Comparison of ENCODE assay signal across 1 cellular context in genomic region chr19:40285353-40286234, GRCh38.
TF ChIP-seq lines count a peak whose summit lies in the region.

No MANE protein-coding gene starts in this region.

TF ChIP-seq in HepG2, 621 proteins besides CTCF, POLR2A, EP300 and RAD21 (continued from another document and continues in another):
- no peak for TF ChIP-seq NFAT5 (CRISPR knock-in tag; IDR thresholded peaks at IDR 0.05)
- no peak for TF ChIP-seq RARG (CRISPR knock-in tag; IDR thresholded peaks at IDR 0.05; ENCODE audit: low read depth)
- TF ChIP-seq ZNF766 (CRISPR knock-in tag; IDR thresholded peaks at IDR 0.05; ENCODE audit: borderline replicate concordance) = 0 out of 2 replicates have a peak, but pooled peaks have one; percentile 46
- TF ChIP-seq CC2D1A (CRISPR knock-in tag; IDR thresholded peaks at IDR 0.05) = no peak
- TF ChIP-seq NBN (conservative IDR thresholded peaks at IDR 0.05) = no peak
- TF ChIP-seq ZNF629 (CRISPR knock-in tag; conservative IDR thresholded peaks at IDR 0.05) = peak; percentile 98
- TF ChIP-seq HOXD1 (CRISPR knock-in tag; IDR thresholded peaks at IDR 0.05) = 0 out of 2 replicates have a peak, but pooled peaks have one; percentile 27
- 0 out of 2 replicates have a peak, but pooled peaks have one; percentile 8 for TF ChIP-seq ZMYM4 (CRISPR knock-in tag; IDR thresholded peaks at IDR 0.05)
- no peak for TF ChIP-seq MBNL3 (CRISPR knock-in tag; conservative IDR thresholded peaks at IDR 0.05)
- peak; percentile 89 for TF ChIP-seq GABPB1 (CRISPR knock-in tag; IDR thresholded peaks at IDR 0.05)
- TF ChIP-seq ZNF83 (CRISPR knock-in tag; IDR thresholded peaks at IDR 0.05; ENCODE audit: borderline replicate concordance) = no peak
- TF ChIP-seq, protein P1, sequence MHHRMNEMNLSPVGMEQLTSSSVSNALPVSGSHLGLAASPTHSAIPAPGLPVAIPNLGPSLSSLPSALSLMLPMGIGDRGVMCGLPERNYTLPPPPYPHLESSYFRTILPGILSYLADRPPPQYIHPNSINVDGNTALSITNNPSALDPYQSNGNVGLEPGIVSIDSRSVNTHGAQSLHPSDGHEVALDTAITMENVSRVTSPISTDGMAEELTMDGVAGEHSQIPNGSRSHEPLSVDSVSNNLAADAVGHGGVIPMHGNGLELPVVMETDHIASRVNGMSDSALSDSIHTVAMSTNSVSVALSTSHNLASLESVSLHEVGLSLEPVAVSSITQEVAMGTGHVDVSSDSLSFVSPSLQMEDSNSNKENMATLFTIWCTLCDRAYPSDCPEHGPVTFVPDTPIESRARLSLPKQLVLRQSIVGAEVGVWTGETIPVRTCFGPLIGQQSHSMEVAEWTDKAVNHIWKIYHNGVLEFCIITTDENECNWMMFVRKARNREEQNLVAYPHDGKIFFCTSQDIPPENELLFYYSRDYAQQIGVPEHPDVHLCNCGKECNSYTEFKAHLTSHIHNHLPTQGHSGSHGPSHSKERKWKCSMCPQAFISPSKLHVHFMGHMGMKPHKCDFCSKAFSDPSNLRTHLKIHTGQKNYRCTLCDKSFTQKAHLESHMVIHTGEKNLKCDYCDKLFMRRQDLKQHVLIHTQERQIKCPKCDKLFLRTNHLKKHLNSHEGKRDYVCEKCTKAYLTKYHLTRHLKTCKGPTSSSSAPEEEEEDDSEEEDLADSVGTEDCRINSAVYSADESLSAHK (CRISPR knock-in tag; IDR thresholded peaks at IDR 0.05; ENCODE audit: borderline replicate concordance) = no peak
- TF ChIP-seq ZSCAN20 (CRISPR knock-in tag; IDR thresholded peaks at IDR 0.05; ENCODE audit: borderline replicate concordance) = no peak
- TF ChIP-seq ZNF737 (CRISPR knock-in tag; IDR thresholded peaks at IDR 0.05; ENCODE audit: borderline replicate concordance) = no peak
- TF ChIP-seq SUZ12 (IDR thresholded peaks at IDR 0.05; ENCODE audit: low read depth, low read length) = no peak
- TF ChIP-seq ZBTB38 (CRISPR knock-in tag; IDR thresholded peaks at IDR 0.05) = no peak
- 0 out of 4 replicates have a peak, but pooled peaks of 1 of the 2 experiments have one; percentile 8 for TF ChIP-seq KLF16 (CRISPR knock-in tag; IDR thresholded peaks at IDR 0.05)
- TF ChIP-seq ESRRA (CRISPR knock-in tag; IDR thresholded peaks at IDR 0.05; ENCODE audit: low read depth) = no peak
- no peak for TF ChIP-seq ARNT2 (CRISPR knock-in tag; IDR thresholded peaks at IDR 0.05; ENCODE audit: low read depth)
- no peak for TF ChIP-seq PAWR (CRISPR knock-in tag; IDR thresholded peaks at IDR 0.05; ENCODE audit: borderline replicate concordance)
- TF ChIP-seq ZNF543 (CRISPR knock-in tag; IDR thresholded peaks at IDR 0.05) = no peak
- no peak for TF ChIP-seq U2AF1 (optimal IDR thresholded peaks at IDR 0.05; ENCODE audit: low read depth, low read length)
- no peak for TF ChIP-seq ZFP62 (CRISPR knock-in tag; IDR thresholded peaks at IDR 0.05)
- no peak for TF ChIP-seq ELK4 (CRISPR knock-in tag; IDR thresholded peaks at IDR 0.05; ENCODE audit: borderline replicate concordance)
- TF ChIP-seq ZNF337 (CRISPR knock-in tag; IDR thresholded peaks at IDR 0.05; ENCODE audit: borderline replicate concordance, low read depth) = no peak
- no peak for TF ChIP-seq TGIF2 (CRISPR knock-in tag; IDR thresholded peaks at IDR 0.05)
- TF ChIP-seq TOE1 (CRISPR knock-in tag; IDR thresholded peaks at IDR 0.05) = no peak
- TF ChIP-seq SNAI1 (CRISPR knock-in tag; IDR thresholded peaks at IDR 0.05; ENCODE audit: borderline replicate concordance) = no peak
- TF ChIP-seq RFX1 (IDR thresholded peaks at IDR 0.05) = no peak
- TF ChIP-seq, protein P2, sequence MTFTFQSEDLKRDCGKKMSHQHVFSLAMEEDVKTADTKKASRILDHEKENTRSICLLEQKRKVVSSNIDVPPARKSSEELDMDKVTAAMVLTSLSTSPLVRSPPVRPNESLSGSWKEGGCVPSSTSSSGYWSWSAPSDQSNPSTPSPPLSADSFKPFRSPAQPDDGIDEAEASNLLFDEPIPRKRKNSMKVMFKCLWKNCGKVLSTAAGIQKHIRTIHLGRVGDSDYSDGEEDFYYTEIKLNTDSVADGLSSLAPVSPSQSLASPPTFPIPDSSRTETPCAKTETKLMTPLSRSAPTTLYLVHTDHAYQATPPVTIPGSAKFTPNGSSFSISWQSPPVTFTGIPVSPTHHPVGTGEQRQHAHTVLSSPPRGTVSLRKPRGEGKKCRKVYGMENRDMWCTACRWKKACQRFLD (CRISPR knock-in tag; IDR thresholded peaks at IDR 0.05; ENCODE audit: borderline replicate concordance) = no peak
- no peak for TF ChIP-seq NCOR1 (IDR thresholded peaks at IDR 0.05; ENCODE audit: borderline replicate concordance, low read length)
- no peak for TF ChIP-seq ZBTB7A (CRISPR knock-in tag; IDR thresholded peaks at IDR 0.05)
- TF ChIP-seq THAP9 (CRISPR knock-in tag; IDR thresholded peaks at IDR 0.05; ENCODE audit: borderline replicate concordance) = peak; percentile 68; the same call in 1 of the 2 replicates
- TF ChIP-seq ZBTB25 (CRISPR knock-in tag; IDR thresholded peaks at IDR 0.05) = peak; percentile 59; the same call in 1 of the 2 replicates
- TF ChIP-seq ZNF441 (CRISPR knock-in tag; IDR thresholded peaks at IDR 0.05; ENCODE audit: borderline replicate concordance) = no peak
- TF ChIP-seq CREM (IDR thresholded peaks at IDR 0.05) = peak; percentile 81
- no peak for TF ChIP-seq CREM (CRISPR knock-in tag; IDR thresholded peaks at IDR 0.05)
- no peak for TF ChIP-seq NFIB (CRISPR knock-in tag; IDR thresholded peaks at IDR 0.05; ENCODE audit: borderline replicate concordance)
- TF ChIP-seq ZNF205 (CRISPR knock-in tag; IDR thresholded peaks at IDR 0.05) = peak; percentile 99
- TF ChIP-seq, protein P3, sequence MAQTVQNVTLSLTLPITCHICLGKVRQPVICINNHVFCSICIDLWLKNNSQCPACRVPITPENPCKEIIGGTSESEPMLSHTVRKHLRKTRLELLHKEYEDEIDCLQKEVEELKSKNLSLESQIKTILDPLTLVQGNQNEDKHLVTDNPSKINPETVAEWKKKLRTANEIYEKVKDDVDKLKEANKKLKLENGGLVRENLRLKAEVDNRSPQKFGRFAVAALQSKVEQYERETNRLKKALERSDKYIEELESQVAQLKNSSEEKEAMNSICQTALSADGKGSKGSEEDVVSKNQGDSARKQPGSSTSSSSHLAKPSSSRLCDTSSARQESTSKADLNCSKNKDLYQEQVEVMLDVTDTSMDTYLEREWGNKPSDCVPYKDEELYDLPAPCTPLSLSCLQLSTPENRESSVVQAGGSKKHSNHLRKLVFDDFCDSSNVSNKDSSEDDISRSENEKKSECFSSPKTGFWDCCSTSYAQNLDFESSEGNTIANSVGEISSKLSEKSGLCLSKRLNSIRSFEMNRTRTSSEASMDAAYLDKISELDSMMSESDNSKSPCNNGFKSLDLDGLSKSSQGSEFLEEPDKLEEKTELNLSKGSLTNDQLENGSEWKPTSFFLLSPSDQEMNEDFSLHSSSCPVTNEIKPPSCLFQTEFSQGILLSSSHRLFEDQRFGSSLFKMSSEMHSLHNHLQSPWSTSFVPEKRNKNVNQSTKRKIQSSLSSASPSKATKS (CRISPR knock-in tag; IDR thresholded peaks at IDR 0.05) = no peak
- no peak for TF ChIP-seq PCBP1 (IDR thresholded peaks at IDR 0.05; ENCODE audit: borderline replicate concordance, low read depth, low read length)
- TF ChIP-seq ZNF747 (CRISPR knock-in tag; IDR thresholded peaks at IDR 0.05; ENCODE audit: borderline replicate concordance) = 0 out of 2 replicates have a peak, but pooled peaks have one; percentile 7
- no peak for TF ChIP-seq ZNF138 (CRISPR knock-in tag; IDR thresholded peaks at IDR 0.05; ENCODE audit: low read depth)
- TF ChIP-seq ZNF101 (CRISPR knock-in tag; IDR thresholded peaks at IDR 0.05; ENCODE audit: borderline replicate concordance, low read depth) = no peak
- TF ChIP-seq ZNF33A (CRISPR knock-in tag; IDR thresholded peaks at IDR 0.05; ENCODE audit: borderline replicate concordance) = no peak
- TF ChIP-seq MEF2D (CRISPR knock-in tag; IDR thresholded peaks at IDR 0.05) = 0 out of 2 replicates have a peak, but pooled peaks have one; percentile 53
- no peak; the same call in 1 of the 2 replicates for TF ChIP-seq SOX5 (CRISPR knock-in tag; IDR thresholded peaks at IDR 0.05; ENCODE audit: borderline replicate concordance)
- TF ChIP-seq ZNF367 (CRISPR knock-in tag; IDR thresholded peaks at IDR 0.05; ENCODE audit: borderline replicate concordance) = no peak
- no peak for TF ChIP-seq ADNP (CRISPR knock-in tag; IDR thresholded peaks at IDR 0.05)
- TF ChIP-seq TBP (CRISPR knock-in tag; IDR thresholded peaks at IDR 0.05) = no peak
- 0 out of 2 replicates have a peak, but pooled peaks have one; percentile 48 for TF ChIP-seq JUN (CRISPR knock-in tag; IDR thresholded peaks at IDR 0.05)
- TF ChIP-seq HMGXB4 (CRISPR knock-in tag; IDR thresholded peaks at IDR 0.05; ENCODE audit: borderline replicate concordance in 1 of 2, low read depth in 1 of 2) = peak in 1 of 2 experiments; percentile 23; a peak in 1 of 4 replicates
